ENCODE assay signal across 22 cellular contexts in genomic region chr7:132858760-132859159, GRCh38.
DNase-seq lines count a peak whose midpoint lies in the region; ATAC-seq, FAIRE-seq and TF ChIP-seq lines count a peak whose summit lies in the region.
"Had no signal": no experiment of that assay in that cellular context is flagged by ENCODE, and none has a peak within 500 bp of the region (broad histone marks: within the 10 kb centered on the region; RNA-seq: fewer than 3 reads in every experiment).

No MANE protein-coding gene starts in this region.

- H3K9me3 ChIP-seq in HepG2 (ENCODE audit: low read length) (no peaks in the 10 kb centered on the region), right lobe of liver (no peaks in the 10 kb centered on the region), T-helper 17 cell (ENCODE audit: control insufficient read depth, low read length, poor library complexity, severe bottlenecking) (no peaks in the 10 kb centered on the region)
- H3K9me3 ChIP-seq: A549, Caco-2 had no signal

- WGBS in HepG2 (ENCODE audit: low lambda C conversion rate): 96% methylated on average over 4 of the region's 4 CpGs
- WGBS in right lobe of liver (ENCODE audit: insufficient coverage, low coverage, low lambda C conversion rate, missing lambda C conversion rate): 100% methylated on average over 4 of the region's 4 CpGs

- no peak for TF ChIP-seq POLR2A in HepG2 (IDR thresholded peaks at IDR 0.05; ENCODE audit: insufficient read depth in 1 of 2, low read depth in 2 of 2, low read length in 2 of 2)
- no peak for TF ChIP-seq POLR2A in right lobe of liver (IDR thresholded peaks at IDR 0.05)

- CTCF ChIA-PET in HepG2 (lab: Yijun Ruan, JAX; ENCODE audit: low intra/inter-chr PET ratio, low total read pairs): no interaction called here

- H3K4me3 Mint-ChIP-seq in T-helper 17 cell (no peak overlapping the region), immature natural killer cell (peak overlapping the region in 4 of 5 donors; percentile 12 to 69 (median 52))
- H3K4me3 Mint-ChIP-seq: B cell; CD4-positive, alpha-beta T cell; CD8-positive, alpha-beta T cell had no signal

- H2AFZ ChIP-seq in HepG2 (ENCODE audit: low read length): no peak overlapping the region

- ATAC-seq in HepG2: no peak
- ATAC-seq in right lobe of liver: no peak
- no peak for ATAC-seq in T-helper 17 cell
- ATAC-seq: A549; CD8-positive, alpha-beta T cell had no signal

- no peak overlapping the region for H3K9ac ChIP-seq in HepG2 (ENCODE audit: insufficient read depth, low read depth, low read length)
- H3K9ac ChIP-seq: BLaER1 treated with 17β-estradiol and CSF1 and Interleukin-3, amounts not matched to agents 10 nM and 100 nM had no signal

- peak overlapping the region; percentile 29 for H3K27ac Mint-ChIP-seq in T-helper 17 cell
- peak overlapping the region in 1 of 6 donors; percentile 61 for H3K27ac Mint-ChIP-seq in immature natural killer cell
- H3K27ac Mint-ChIP-seq: B cell; CD4-positive, alpha-beta T cell; CD8-positive, alpha-beta T cell had no signal

- TF ChIP-seq CTCF in HepG2 (CRISPR knock-in tag; IDR thresholded peaks at IDR 0.05): no peak
- TF ChIP-seq CTCF in right lobe of liver (IDR thresholded peaks at IDR 0.05): no peak

- H3K36me3 Mint-ChIP-seq in T-helper 17 cell (ENCODE audit: low read depth): peaks cover 7% of the 10 kb centered on the region
- H3K36me3 Mint-ChIP-seq in immature natural killer cell: peaks cover 3 to 7% (median 5%) of the 10 kb centered on the region in 3 donors

- H3K27me3 ChIP-seq in HepG2 (ENCODE audit: control insufficient read depth in 1 of 2, insufficient read depth in 2 of 2, low read length in 2 of 2) (no peaks in the 10 kb centered on the region), right lobe of liver (no peaks in the 10 kb centered on the region)
- H3K27me3 ChIP-seq: BLaER1 treated with 17β-estradiol and CSF1 and Interleukin-3, amounts not matched to agents 10 nM and 100 nM had no signal

- TF ChIP-seq EP300 in HepG2 (IDR thresholded peaks at IDR 0.05; ENCODE audit: low read depth in 2 of 2, low read length in 2 of 2) (no peak), HepG2 (CRISPR knock-in tag; IDR thresholded peaks at IDR 0.05; ENCODE audit: borderline replicate concordance) (no peak)

- no peaks in the 10 kb centered on the region for H4K20me1 ChIP-seq in HepG2 (ENCODE audit: insufficient read depth, low read length)

- H3K27ac ChIP-seq in HepG2 (ENCODE audit: extremely low read length, insufficient read depth, low read length) (no peak overlapping the region), right lobe of liver (no peak overlapping the region)
- H3K27ac ChIP-seq: 22Rv1; A549; BLaER1 treated with 17β-estradiol and CSF1 and Interleukin-3, amounts not matched to agents 10 nM and 100 nM; C4-2B had no signal

- POLR2A ChIA-PET in HepG2 (lab: Yijun Ruan, JAX): no interaction called here

- H3K9me3 Mint-ChIP-seq in immature natural killer cell: peaks cover 0 to 2% (median 0%) of the 10 kb centered on the region in 6 donors
- H3K9me3 Mint-ChIP-seq: CD8-positive, alpha-beta T cell had no signal

- no peak for TF ChIP-seq RAD21 in HepG2 (CRISPR knock-in tag; IDR thresholded peaks at IDR 0.05)

- BruUV-seq in HepG2 (replicated peaks; lab: Mats Ljungman, UMichigan): no TSS peak

- no peak for DNase-seq in HepG2 (ENCODE audit: low spot score)
- DNase-seq in right lobe of liver: no peak
- DNase-seq in T-helper 17 cell: no peak
- DNase-seq in immature natural killer cell: no peak
- no peak for DNase-seq in hypothalamus (lab: John Stamatoyannopoulos, UW)
- no peak for DNase-seq in GM03348 (ENCODE audit: low spot score)
- DNase-seq: AML-193; Caco-2; Calu3; CD4-positive, alpha-beta T cell; CD8-positive, alpha-beta T cell; DMS79 treated with DMSO at 0.1 percent for 48 hours; GF-D8 had no signal

- H3K4me1 Mint-ChIP-seq in T-helper 17 cell: peaks cover 5% of the 10 kb centered on the region
- H3K4me1 Mint-ChIP-seq in immature natural killer cell: peaks cover 83 to 90% of the 10 kb centered on the region in 2 donors

- H3K4me1 ChIP-seq in HepG2 (ENCODE audit: insufficient read depth, low read length): no peaks in the 10 kb centered on the region
- peaks cover 0 to 2% (median 0%) of the 10 kb centered on the region in 4 donors for H3K4me1 ChIP-seq in right lobe of liver
- H3K4me1 ChIP-seq: A549; BLaER1 treated with 17β-estradiol and CSF1 and Interleukin-3, amounts not matched to agents 10 nM and 100 nM; Caco-2 had no signal

- no peak overlapping the region for H3K4me2 ChIP-seq in HepG2 (ENCODE audit: low read depth, low read length)
- H3K4me2 ChIP-seq: A549; BLaER1 treated with 17β-estradiol and CSF1 and Interleukin-3, amounts not matched to agents 10 nM and 100 nM had no signal

- 0 out of 5 replicates have a peak, but pooled peaks cover 0 to 2% of the 10 kb centered on the region in 2 experiments for H3K36me3 ChIP-seq in HepG2 (replicated peaks in 1 of 2; ENCODE audit: control insufficient read depth in 1 of 2, insufficient read depth in 2 of 2, low read length in 2 of 2)
- H3K36me3 ChIP-seq in right lobe of liver: no peaks in the 10 kb centered on the region

- intact Hi-C loops in HepG2 (cut with micrococcal nuclease; ENCODE audit: unreplicated experiment): no loop called here
- intact Hi-C loops in right lobe of liver (cut with DNase I): no loop called here

- in situ Hi-C loops in HepG2 (cut with HindIII; ENCODE audit: extremely low pct_ligation_motif_present, low pct_unique_long_range_greater_than_20kb): no loop called here

- FAIRE-seq in HepG2 (lab: Jason Lieb, UNC): no peak
- FAIRE-seq: A549, G401.6, GM12878, GM12892, GM19239 had no signal

- H3K4me3 ChIP-seq in HepG2 (replicated peaks in 1 of 3; ENCODE audit: insufficient read depth in 1 of 3, low read depth in 2 of 3, low read length in 3 of 3) (no peak overlapping the region), right lobe of liver (no peak overlapping the region)
- H3K4me3 ChIP-seq: A549; BLaER1 treated with 17β-estradiol and CSF1 and Interleukin-3, amounts not matched to agents 10 nM and 100 nM; GM12878 had no signal

- H3K79me2 ChIP-seq in HepG2 (ENCODE audit: insufficient read depth, low read length): no peaks in the 10 kb centered on the region

- H3K27me3 Mint-ChIP-seq in T-helper 17 cell (no peaks in the 10 kb centered on the region), immature natural killer cell (ENCODE audit: low read depth in 3 of 3) (no peaks in the 10 kb centered on the region)
- H3K27me3 Mint-ChIP-seq: B cell; CD4-positive, alpha-beta T cell had no signal

TF ChIP-seq in HepG2, 621 proteins besides CTCF, POLR2A, EP300 and RAD21:
- TF ChIP-seq ZNF629 (CRISPR knock-in tag; conservative IDR thresholded peaks at IDR 0.05): peak; percentile 58
- no peak for TF ChIP-seq HDAC1 (CRISPR knock-in tag; IDR thresholded peaks at IDR 0.05)
TF ChIP-seq in HepG2: peak in this region for 1.
